1 cellular context compared by ENCODE assay signal in genomic region chr17:81295031-81295677, GRCh38.
A peak's percentile ranks its signal among the peaks of the same experiment; 100 is the strongest.
TF ChIP-seq lines count a peak whose summit lies in the region.

SLC38A10 (minus strand) TSS chr17:81295307; CDS start chr17:81294921, 386 bp downstream.

TF ChIP-seq in HepG2, 621 proteins besides CTCF, POLR2A, EP300 and RAD21 (continued from another document and continues in another):
- peak; percentile 26; the same call in 1 of the 2 replicates for TF ChIP-seq DNMT3B (CRISPR knock-in tag; conservative IDR thresholded peaks at IDR 0.05)
- peak; percentile 75; the same call in 1 of the 2 replicates for TF ChIP-seq KAT7 (CRISPR knock-in tag; IDR thresholded peaks at IDR 0.05; ENCODE audit: borderline replicate concordance)
- TF ChIP-seq REXO4 (CRISPR knock-in tag; IDR thresholded peaks at IDR 0.05; ENCODE audit: borderline replicate concordance): 0 out of 2 replicates have a peak, but pooled peaks have one; percentile 7
- TF ChIP-seq PCBP2 (optimal IDR thresholded peaks at IDR 0.05; ENCODE audit: low read depth, low read length, poor library complexity, severe bottlenecking): no peak
- peak; percentile 97; the same call in 1 of the 2 replicates for TF ChIP-seq ZNF558 (CRISPR knock-in tag; IDR thresholded peaks at IDR 0.05; ENCODE audit: borderline replicate concordance)
- peak; percentile 34; the same call in 1 of the 2 replicates for TF ChIP-seq ZBTB20 (CRISPR knock-in tag; IDR thresholded peaks at IDR 0.05; ENCODE audit: borderline replicate concordance, low read depth)
- no peak for TF ChIP-seq CHCHD3 (CRISPR knock-in tag; IDR thresholded peaks at IDR 0.05)
- no peak for TF ChIP-seq MBNL3 (CRISPR knock-in tag; conservative IDR thresholded peaks at IDR 0.05)
- TF ChIP-seq DRAP1 (CRISPR knock-in tag; IDR thresholded peaks at IDR 0.05): peak; percentile 92
- peak; percentile 75; the same call in 1 of the 2 replicates for TF ChIP-seq ERF (CRISPR knock-in tag; IDR thresholded peaks at IDR 0.05)
- TF ChIP-seq ZNF10 (CRISPR knock-in tag; IDR thresholded peaks at IDR 0.05; ENCODE audit: borderline replicate concordance, low read depth): no peak
- TF ChIP-seq BATF2 (CRISPR knock-in tag; IDR thresholded peaks at IDR 0.05): no peak
- TF ChIP-seq ZBTB4 (CRISPR knock-in tag; IDR thresholded peaks at IDR 0.05; ENCODE audit: borderline replicate concordance): peak; percentile 83
- TF ChIP-seq ZNF761 (CRISPR knock-in tag; conservative IDR thresholded peaks at IDR 0.05): peak; percentile 61
- TF ChIP-seq HMG20B (CRISPR knock-in tag; conservative IDR thresholded peaks at IDR 0.05): no peak; the same call in 1 of the 2 replicates
- TF ChIP-seq IKZF4 (CRISPR knock-in tag; IDR thresholded peaks at IDR 0.05; ENCODE audit: borderline replicate concordance, low read depth, not compliant biosample characterization): peak; percentile 34
- TF ChIP-seq ZSCAN5A (CRISPR knock-in tag; IDR thresholded peaks at IDR 0.05; ENCODE audit: borderline replicate concordance): peak; percentile 67
- no peak for TF ChIP-seq KDM1A (CRISPR knock-in tag; IDR thresholded peaks at IDR 0.05)
- peak; percentile 47; the same call in 1 of the 2 replicates for TF ChIP-seq ZNF550 (CRISPR knock-in tag; IDR thresholded peaks at IDR 0.05; ENCODE audit: borderline replicate concordance)
- TF ChIP-seq DBP (CRISPR knock-in tag; IDR thresholded peaks at IDR 0.05; ENCODE audit: not compliant biosample characterization): peak; percentile 15
- no peak for TF ChIP-seq ZNF841 (CRISPR knock-in tag; IDR thresholded peaks at IDR 0.05; ENCODE audit: borderline replicate concordance)
- no peak for TF ChIP-seq PHF5A (CRISPR knock-in tag; IDR thresholded peaks at IDR 0.05; ENCODE audit: low read depth, unreplicated experiment)
- no peak for TF ChIP-seq ZNF335 (CRISPR knock-in tag; IDR thresholded peaks at IDR 0.05)
- TF ChIP-seq RARG (CRISPR knock-in tag; IDR thresholded peaks at IDR 0.05; ENCODE audit: low read depth): no peak
- peak; percentile 79; the same call in 1 of the 2 replicates for TF ChIP-seq PRDM4 (CRISPR knock-in tag; IDR thresholded peaks at IDR 0.05; ENCODE audit: borderline replicate concordance)
- no peak for TF ChIP-seq SRSF4 (IDR thresholded peaks at IDR 0.05; ENCODE audit: low read depth, low read length, poor library complexity, severe bottlenecking)
- no peak for TF ChIP-seq ONECUT2 (CRISPR knock-in tag; IDR thresholded peaks at IDR 0.05)
- peak; percentile 80 to 82 for TF ChIP-seq HMGXB4 (CRISPR knock-in tag; IDR thresholded peaks at IDR 0.05; ENCODE audit: borderline replicate concordance in 1 of 2, low read depth in 1 of 2)
- TF ChIP-seq ZNF24 (IDR thresholded peaks at IDR 0.05): no peak
- peak; percentile 29; the same call in 1 of the 2 replicates for TF ChIP-seq CENPBD1 (CRISPR knock-in tag; IDR thresholded peaks at IDR 0.05; ENCODE audit: borderline replicate concordance, low read depth)
- TF ChIP-seq SMAD3 (CRISPR knock-in tag; IDR thresholded peaks at IDR 0.05): peak; percentile 70; the same call in 1 of the 2 replicates
- TF ChIP-seq ZNF446 (CRISPR knock-in tag; IDR thresholded peaks at IDR 0.05): peak; percentile 57; the same call in 1 of the 2 replicates
- no peak for TF ChIP-seq ISX (CRISPR knock-in tag; conservative IDR thresholded peaks at IDR 0.05)
- no peak for TF ChIP-seq BRF2 (CRISPR knock-in tag; IDR thresholded peaks at IDR 0.05)
- peak; percentile 85 for TF ChIP-seq THAP9 (CRISPR knock-in tag; IDR thresholded peaks at IDR 0.05; ENCODE audit: borderline replicate concordance)
- TF ChIP-seq ZNF674 (CRISPR knock-in tag; IDR thresholded peaks at IDR 0.05; ENCODE audit: low read depth): 0 out of 2 replicates have a peak, but pooled peaks have one; percentile 40
- TF ChIP-seq ZFY (CRISPR knock-in tag; IDR thresholded peaks at IDR 0.05): peak; percentile 93
- no peak for TF ChIP-seq HHEX (CRISPR knock-in tag; IDR thresholded peaks at IDR 0.05)
